Comparison of ENCODE assay signal across 24 cellular contexts in the genomic region with DNA sequence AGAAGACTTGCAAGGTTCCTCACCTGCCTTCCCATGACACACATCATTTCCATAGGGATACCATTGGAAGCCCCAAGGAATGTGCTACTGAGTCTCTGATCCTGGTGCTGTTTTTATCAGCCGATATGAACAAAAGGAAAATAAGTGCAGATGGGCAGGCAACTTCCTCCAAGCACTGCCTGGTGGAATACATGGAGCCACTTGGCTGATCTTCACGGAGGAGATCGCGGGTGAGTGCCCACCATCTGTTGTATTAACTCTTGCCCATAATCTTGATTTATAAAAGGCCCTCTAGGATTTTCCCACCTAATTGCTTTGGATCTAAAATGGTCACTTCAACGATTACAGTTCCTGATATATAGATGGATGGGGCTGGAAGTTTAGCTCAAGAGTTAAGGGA. TPM values are rescaled to one million over a fixed set of nuclear protein-coding genes. Genes with fewer than 3 reads are reported as not detected.
DNase-seq lines count a peak whose midpoint lies in the region; TF ChIP-seq lines count a peak whose summit lies in the region.
"Had no signal": no experiment of that assay in that cellular context is flagged by ENCODE, and none has a peak within 500 bp of the region (broad histone marks: within the 10 kb centered on the region; RNA-seq: fewer than 3 reads in every experiment).

No MANE protein-coding gene starts in this region.

- no peak for TF ChIP-seq CTCF in WERI-Rb-1 (IDR thresholded peaks at IDR 0.05; ENCODE audit: low read depth, low read length)
- TF ChIP-seq CTCF in esophagus muscularis mucosa (IDR thresholded peaks at IDR 0.05) = no peak
- TF ChIP-seq CTCF in Peyer's patch (IDR thresholded peaks at IDR 0.05) = no peak

- peaks cover 17% of the 10 kb centered on the region for H3K9me3 Mint-ChIP-seq in activated CD4-positive, alpha-beta T cell treated with anti-CD3 and anti-CD28 coated beads, Interleukin-2, amount 10 ng/mL, durations not matched to agents 24 days and 14 days
- H3K9me3 Mint-ChIP-seq: CD4-positive, alpha-beta T cell had no signal

- peak overlapping the region; percentile 68 for H3K27ac ChIP-seq in WERI-Rb-1
- no peak overlapping the region for H3K27ac ChIP-seq in esophagus muscularis mucosa (replicated peaks in 1 of 4)
- no peak overlapping the region for H3K27ac ChIP-seq in Peyer's patch
- H3K27ac ChIP-seq: A549; BLaER1 treated with 17β-estradiol and CSF1 and Interleukin-3, amounts not matched to agents 10 nM and 100 nM had no signal

- no peak for TF ChIP-seq POLR2A in esophagus muscularis mucosa (IDR thresholded peaks at IDR 0.05; ENCODE audit: low read depth)
- no peak for TF ChIP-seq POLR2A in Peyer's patch (IDR thresholded peaks at IDR 0.05)

- no peak for TF ChIP-seq EP300 in esophagus muscularis mucosa (IDR thresholded peaks at IDR 0.05)

- H3K36me3 ChIP-seq in WERI-Rb-1 (no peaks in the 10 kb centered on the region), esophagus muscularis mucosa (no peaks in the 10 kb centered on the region), Peyer's patch (no peaks in the 10 kb centered on the region)
- H3K36me3 ChIP-seq: BE2C; BLaER1 treated with 17β-estradiol and CSF1 and Interleukin-3, amounts not matched to agents 10 nM and 100 nM had no signal

- H3K27me3 ChIP-seq in WERI-Rb-1 (ENCODE audit: insufficient read depth, low read depth, severe bottlenecking) (no peaks in the 10 kb centered on the region), esophagus muscularis mucosa (no peaks in the 10 kb centered on the region), Peyer's patch (no peaks in the 10 kb centered on the region)
- H3K27me3 ChIP-seq: BE2C; BLaER1 treated with 17β-estradiol and CSF1 and Interleukin-3, amounts not matched to agents 10 nM and 100 nM had no signal

- no peaks in the 10 kb centered on the region for H3K4me1 Mint-ChIP-seq in activated CD4-positive, alpha-beta T cell treated with anti-CD3 and anti-CD28 coated beads, Interleukin-2, amount 10 ng/mL, durations not matched to agents 24 days and 14 days
- H3K4me1 Mint-ChIP-seq: CD14-positive monocyte; CD8-positive, alpha-beta memory T cell; GM23338; H9 had no signal

- peaks cover 1% of the 10 kb centered on the region for H3K36me3 Mint-ChIP-seq in activated CD4-positive, alpha-beta T cell treated with anti-CD3 and anti-CD28 coated beads, Interleukin-2, amount 10 ng/mL, durations not matched to agents 24 days and 14 days (ENCODE audit: low read depth)
- H3K36me3 Mint-ChIP-seq: CD14-positive monocyte had no signal

- DNase-seq in activated CD4-positive, alpha-beta T cell treated with anti-CD3 and anti-CD28 coated beads, Interleukin-2, amount 10 ng/mL, durations not matched to agents 24 days and 14 days = peak; percentile 46
- no peak for DNase-seq in activated CD4-positive, alpha-beta T cell treated with anti-CD3 and anti-CD28 coated beads, Interleukin-2, amount 50 U/mL, for 48 hours
- DNase-seq in NCI-H524 treated with DMSO at 0.1 percent for 48 hours (lab: John Stamatoyannopoulos, UW) (peak; percentile 60), WERI-Rb-1 (peak; percentile 69), esophagus muscularis mucosa (ENCODE audit: extremely low spot score) (peak; percentile 60), HUDEP-2 (lab: John Stamatoyannopoulos, UW; ENCODE audit: unreplicated experiment in 76 of 76) (no peak), activated T-cell treated with anti-CD3 and anti-CD28 coated beads for 4 hours (no peak), Peyer's patch (no peak)
- DNase-seq: 8988T; ACHN; AML-193; BE2C; CD4-positive, alpha-beta T cell; CD8-positive, alpha-beta memory T cell; DMS153; DND-41; GDM1; H9 had no signal

- WGBS in esophagus muscularis mucosa = 81% methylated on average over 5 of the region's 5 CpGs

- H3K9me3 ChIP-seq in WERI-Rb-1 (ENCODE audit: severe bottlenecking) = peaks cover 2% of the 10 kb centered on the region
- peaks cover 0 to 8% (median 0%) of the 10 kb centered on the region in 4 donors for H3K9me3 ChIP-seq in esophagus muscularis mucosa
- H3K9me3 ChIP-seq in Peyer's patch = no peaks in the 10 kb centered on the region
- H3K9me3 ChIP-seq: A549, BE2C had no signal

- H3K4me3 Mint-ChIP-seq in activated CD4-positive, alpha-beta T cell treated with anti-CD3 and anti-CD28 coated beads, Interleukin-2, amount 10 ng/mL, durations not matched to agents 24 days and 14 days = no peak overlapping the region
- H3K4me3 Mint-ChIP-seq: CD14-positive monocyte; CD4-positive, alpha-beta T cell; CD8-positive, alpha-beta memory T cell; GM23338; H9 had no signal

- H3K27me3 Mint-ChIP-seq in activated CD4-positive, alpha-beta T cell treated with anti-CD3 and anti-CD28 coated beads, Interleukin-2, amount 10 ng/mL, durations not matched to agents 24 days and 14 days = no peaks in the 10 kb centered on the region
- H3K27me3 Mint-ChIP-seq: CD4-positive, alpha-beta T cell had no signal

- H3K4me3 ChIP-seq in WERI-Rb-1 (ENCODE audit: low read depth, low read length) = no peak overlapping the region
- H3K4me3 ChIP-seq in esophagus muscularis mucosa = no peak overlapping the region
- no peak overlapping the region for H3K4me3 ChIP-seq in Peyer's patch
- H3K4me3 ChIP-seq: A549; BLaER1 treated with 17β-estradiol and CSF1 and Interleukin-3, amounts not matched to agents 10 nM and 100 nM; GM12878; GM23338 had no signal

- H3K4me1 ChIP-seq in esophagus muscularis mucosa = no peaks in the 10 kb centered on the region
- no peaks in the 10 kb centered on the region for H3K4me1 ChIP-seq in Peyer's patch
- H3K4me1 ChIP-seq: A549; BE2C; BLaER1 treated with 17β-estradiol and CSF1 and Interleukin-3, amounts not matched to agents 10 nM and 100 nM had no signal

- intact Hi-C loops in activated CD4-positive, alpha-beta T cell treated with anti-CD3 and anti-CD28 coated beads, Interleukin-2, amount 10 ng/mL, durations not matched to agents 24 days and 14 days (cut with micrococcal nuclease) = no loop called here
- intact Hi-C loops in esophagus muscularis mucosa (cut with DNase I) = no loop called here

- H3K27ac Mint-ChIP-seq in activated CD4-positive, alpha-beta T cell treated with anti-CD3 and anti-CD28 coated beads, Interleukin-2, amount 10 ng/mL, durations not matched to agents 24 days and 14 days = no peak overlapping the region
- H3K27ac Mint-ChIP-seq: CD14-positive monocyte; CD4-positive, alpha-beta T cell; GM23338; H9 had no signal

RNA-seq across cellular contexts. Expression of gene CDRT15, which starts 24.7 kb away (rescaled TPM):
- total RNA-seq in activated CD4-positive, alpha-beta T cell treated with anti-CD3 and anti-CD28 coated beads, Interleukin-2, amount 10 ng/mL, durations not matched to agents 24 days and 14 days = not detected in 2 replicates
- total RNA-seq in esophagus muscularis mucosa (not detected), Peyer's patch (not detected)
- total RNA-seq: CD4-positive, alpha-beta T cell; CD8-positive, alpha-beta memory T cell; GM12878; GM23338; H4; H9 had no signal

RNA-seq across cellular contexts. Expression of gene HS3ST3B1, which starts 39.5 kb away (rescaled TPM):
- 19.6 and 20.8 TPM in 2 replicates for total RNA-seq in activated CD4-positive, alpha-beta T cell treated with anti-CD3 and anti-CD28 coated beads, Interleukin-2, amount 10 ng/mL, durations not matched to agents 24 days and 14 days
- total RNA-seq in esophagus muscularis mucosa (1 to 10 TPM; 2.5 to 5.5 (median 3.3) TPM), Peyer's patch (1 to 10 TPM; 2.1 to 5.4 (median 3.3) TPM)

Comparison
In these comparisons a context has a peak if more than half of its experiments do, and no peak if none do; other contexts are left out.
1. DNase-seq: peak in activated CD4-positive, alpha-beta T cell treated with anti-CD3 and anti-CD28 coated beads, Interleukin-2, amount 10 ng/mL, durations not matched to agents 24 days and 14 days (single experiment), NCI-H524 treated with DMSO at 0.1 percent for 48 hours (single experiment), WERI-Rb-1 (single experiment) and esophagus muscularis mucosa (single experiment); none in activated CD4-positive, alpha-beta T cell treated with anti-CD3 and anti-CD28 coated beads, Interleukin-2, amount 50 U/mL, for 48 hours (0 of 2), HUDEP-2 (0 of 76), activated T-cell treated with anti-CD3 and anti-CD28 coated beads for 4 hours (single experiment) and Peyer's patch (0 of 3).